ENCODE assay signal across 20 cellular contexts in the genomic region with DNA sequence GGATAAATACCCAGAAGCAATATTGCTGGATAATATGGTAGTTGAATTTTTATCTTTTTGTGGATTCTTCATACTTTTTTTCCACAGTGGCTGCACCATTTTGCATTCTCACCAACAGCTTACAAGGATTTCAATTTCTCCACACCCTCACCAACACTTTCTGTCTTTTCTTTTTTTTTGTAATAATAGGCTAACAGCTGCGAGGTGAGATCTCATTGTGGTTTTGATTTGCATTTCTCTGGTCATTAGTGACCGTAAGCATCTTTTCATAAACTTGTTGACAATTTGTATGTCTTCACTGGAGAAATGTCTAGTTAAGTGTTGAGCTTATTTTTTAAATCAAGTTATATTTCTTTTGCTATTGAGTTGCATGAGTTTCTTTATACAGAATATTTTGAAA. TPM values are rescaled to one million over a fixed set of nuclear protein-coding genes. Genes with fewer than 3 reads are reported as not detected.
"Had no signal": no experiment of that assay in that cellular context is flagged by ENCODE, and none has a peak within 500 bp of the region (broad histone marks: within the 10 kb centered on the region; RNA-seq: fewer than 3 reads in every experiment).

No MANE protein-coding gene starts in this region.

- H3K4me1 Mint-ChIP-seq: memory B cell had no signal

- H3K36me3 ChIP-seq: esophagus squamous epithelium, left ventricle myocardium inferior, tibial nerve had no signal

- H3K79me2 ChIP-seq: hepatocyte had no signal

- H3K4me2 ChIP-seq: hepatocyte had no signal

- DNase-seq: activated CD4-positive, CD25-positive, alpha-beta regulatory T cell treated with anti-CD3 and anti-CD28 coated beads, Interleukin-2, amount 50 U/mL, for 72 hours; activated naive CD4-positive, alpha-beta T cell treated with Interleukin-2 at 50 U/mL for 16 hours; aorta; cortex of kidney; effector CD4-positive, alpha-beta T cell; esophagus squamous epithelium; left ventricle myocardium inferior; mucosa of descending colon; naive thymus-derived CD8-positive, alpha-beta T cell; nucleus accumbens; posterior cingulate gyrus; retina; stimulated activated CD4-positive, alpha-beta T cell treated with anti-CD3 and anti-CD28 coated beads, Interleukin-4, amount 100 ng/mL, for 1 hour; stimulated activated naive CD4-positive, alpha-beta T cell; substantia nigra had no signal

- H3K4me3 Mint-ChIP-seq: memory B cell; naive thymus-derived CD8-positive, alpha-beta T cell had no signal

- ATAC-seq: mucosa of descending colon; naive thymus-derived CD8-positive, alpha-beta T cell had no signal

- H2AFZ ChIP-seq: hepatocyte had no signal

- H3K36me3 Mint-ChIP-seq: naive thymus-derived CD8-positive, alpha-beta T cell had no signal

- H3K27me3 ChIP-seq: hepatocyte, tibial nerve had no signal

- H3K4me3 ChIP-seq: esophagus squamous epithelium, hepatocyte, left ventricle myocardium inferior, mucosa of descending colon, tibial nerve had no signal

- H3K27ac ChIP-seq: esophagus squamous epithelium, hepatocyte, left ventricle myocardium inferior, tibial nerve had no signal

- H3K4me1 ChIP-seq: left ventricle myocardium inferior had no signal

- H3K27ac Mint-ChIP-seq: memory B cell; naive thymus-derived CD8-positive, alpha-beta T cell had no signal

RNA-seq across cellular contexts. Expression of a gene that starts 17.6 kb away (rescaled TPM):
- total RNA-seq: activated CD8-positive, alpha-beta memory T cell treated with anti-CD3 and anti-CD28 coated beads for 36 hours; aorta; fibroblast of villous mesenchyme; naive thymus-derived CD8-positive, alpha-beta T cell had no signal
